ENCODE assay signal across 8 cellular contexts in the genomic region with DNA sequence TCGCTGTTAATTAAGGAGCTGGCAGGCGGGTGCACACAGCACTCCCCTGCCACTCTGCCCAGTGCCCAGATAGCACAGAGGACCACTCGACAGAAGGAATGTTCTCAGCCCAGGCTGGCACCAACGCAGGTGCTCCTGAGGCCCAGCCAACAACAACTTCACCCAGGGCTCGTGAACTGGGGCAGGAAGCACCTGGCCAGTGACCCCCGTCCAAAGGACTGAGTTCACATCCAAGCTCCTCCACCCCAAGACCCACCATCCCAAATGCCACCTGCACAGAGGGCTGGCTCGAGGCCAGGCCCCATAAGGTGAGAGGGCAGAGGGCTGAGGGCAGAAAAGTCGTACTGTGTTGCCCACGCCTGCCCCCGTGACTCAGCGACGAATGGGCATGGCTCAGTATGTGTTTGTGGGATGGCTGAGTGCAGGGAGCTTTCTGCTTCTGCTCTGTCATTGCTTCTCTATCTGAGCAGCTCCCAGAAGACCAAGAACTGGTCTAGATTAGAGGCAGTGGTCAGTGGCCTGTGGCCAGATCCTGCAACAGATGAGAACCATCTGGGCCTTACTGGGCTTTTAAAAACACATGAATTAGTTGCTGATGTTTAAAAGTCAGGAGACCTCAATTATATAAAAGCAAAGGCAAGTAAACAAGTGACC.
DNase-seq lines count a peak whose midpoint lies in the region; ATAC-seq and TF ChIP-seq lines count a peak whose summit lies in the region.

No MANE protein-coding gene starts in this region.

- DNase-seq in GM23248 (peak; percentile 94), T-helper 22 cell (ENCODE audit: low read depth) (peak; percentile 29), caudate nucleus (lab: John Stamatoyannopoulos, UW) (no peak), right lobe of liver (no peak), HuH-7.5 (ENCODE audit: low spot score) (no peak)
- peak; percentile 49 to 74 for DNase-seq in stimulated activated effector memory CD8-positive, alpha-beta T cell treated with anti-CD3 and anti-CD28 coated beads, Interleukin-12 subunit alpha, Interleukin-12 subunit beta, amount 100 ng/mL, for 72 hours (ENCODE audit: low spot score in 2 of 2)

- no peaks in the 10 kb centered on the region for H3K79me2 ChIP-seq in GM23248 (ENCODE audit: insufficient read depth)

- 25 to 29% methylated on average over 12 of the region's 12 CpGs for WGBS in GM23248 (ENCODE audit: low coverage in 1 of 2, low lambda C conversion rate in 2 of 2, missing lambda C conversion rate in 2 of 2), 2 experiments
- 41% methylated on average over 10 of the region's 12 CpGs for WGBS in right lobe of liver (ENCODE audit: insufficient coverage, low coverage, low lambda C conversion rate, missing lambda C conversion rate)

- peaks cover 16% of the 10 kb centered on the region; the same call in 1 of the 2 replicates for H3K36me3 ChIP-seq in GM23248 (ENCODE audit: low read depth)
- H3K36me3 ChIP-seq in right lobe of liver, result peaks cover 0 to 17% (median 4%) of the 10 kb centered on the region in 4 donors

- H3K4me3 Mint-ChIP-seq in stimulated activated effector memory CD8-positive, alpha-beta T cell treated with anti-CD3 and anti-CD28 coated beads, Interleukin-12 subunit alpha, Interleukin-12 subunit beta, amount 100 ng/mL, for 72 hours, result peak overlapping the region; percentile 74

- intact Hi-C loops in right lobe of liver (cut with DNase I), result loop anchor here in 1 of 2 donors (10.0 kb wide), 1 partner anchor 152 kb away; the partner anchor contains the start of gene ST3GAL5

- peaks cover 25% of the 10 kb centered on the region for H3F3A ChIP-seq in GM23248 (ENCODE audit: insufficient read depth)

- in situ Hi-C loops in GM23248 (cut with MboI), result no loop called here

- H3K9me2 ChIP-seq in GM23248 (ENCODE audit: insufficient read depth), result no peaks in the 10 kb centered on the region

- no peaks in the 10 kb centered on the region for H3K9me3 Mint-ChIP-seq in stimulated activated effector memory CD8-positive, alpha-beta T cell treated with anti-CD3 and anti-CD28 coated beads, Interleukin-12 subunit alpha, Interleukin-12 subunit beta, amount 100 ng/mL, for 72 hours

- no peak for TF ChIP-seq POLR2A in right lobe of liver (IDR thresholded peaks at IDR 0.05)

- H3K4me1 ChIP-seq in GM23248 (ENCODE audit: insufficient read depth) (peaks cover 36% of the 10 kb centered on the region), right lobe of liver (peaks cover 0 to 35% (median 11%) of the 10 kb centered on the region in 4 donors)

- no peak overlapping the region for H2AFZ ChIP-seq in GM23248

- H3K4me1 Mint-ChIP-seq in stimulated activated effector memory CD8-positive, alpha-beta T cell treated with anti-CD3 and anti-CD28 coated beads, Interleukin-12 subunit alpha, Interleukin-12 subunit beta, amount 100 ng/mL, for 72 hours, result peaks cover 71% of the 10 kb centered on the region

- peaks cover 92% of the 10 kb centered on the region for H3K36me3 Mint-ChIP-seq in stimulated activated effector memory CD8-positive, alpha-beta T cell treated with anti-CD3 and anti-CD28 coated beads, Interleukin-12 subunit alpha, Interleukin-12 subunit beta, amount 100 ng/mL, for 72 hours

- H3K4me3 ChIP-seq in GM23248, result no peak overlapping the region
- H3K4me3 ChIP-seq in right lobe of liver, result no peak overlapping the region

- H3K4me2 ChIP-seq in GM23248 (ENCODE audit: unreplicated experiment), result peak overlapping the region; percentile 25

- no peaks in the 10 kb centered on the region for H4K20me1 ChIP-seq in GM23248 (ENCODE audit: insufficient read depth)

- H3K9ac ChIP-seq in GM23248, result peak overlapping the region; percentile 56

- peak overlapping the region; percentile 78 for H3K27ac ChIP-seq in GM23248
- H3K27ac ChIP-seq in caudate nucleus (ENCODE audit: low read depth, low read length), result peak overlapping the region; percentile 91
- H3K27ac ChIP-seq in right lobe of liver, result peak overlapping the region; percentile 11 to 68 (median 63)

- ATAC-seq in right lobe of liver (peak; percentile 5 to 23 (median 14)), HG03108 (IDR thresholded peaks at IDR 0.05; ENCODE audit: unreplicated experiment) (no peak), GM19351 (IDR thresholded peaks at IDR 0.05; ENCODE audit: unreplicated experiment) (no peak)
- peak; percentile 74 for ATAC-seq in stimulated activated effector memory CD8-positive, alpha-beta T cell treated with anti-CD3 and anti-CD28 coated beads, Interleukin-12 subunit alpha, Interleukin-12 subunit beta, amount 100 ng/mL, for 72 hours

- no peak for TF ChIP-seq CTCF in right lobe of liver (IDR thresholded peaks at IDR 0.05)

- H3K27me3 ChIP-seq in GM23248 (replicated peaks; ENCODE audit: insufficient read depth) (no peaks in the 10 kb centered on the region), right lobe of liver (no peaks in the 10 kb centered on the region)

- no peaks in the 10 kb centered on the region for H3K9me3 ChIP-seq in GM23248 (ENCODE audit: low read depth)
- no peaks in the 10 kb centered on the region for H3K9me3 ChIP-seq in right lobe of liver

- H3K27ac Mint-ChIP-seq in stimulated activated effector memory CD8-positive, alpha-beta T cell treated with anti-CD3 and anti-CD28 coated beads, Interleukin-12 subunit alpha, Interleukin-12 subunit beta, amount 100 ng/mL, for 72 hours, result peak overlapping the region; percentile 96

Comparison
In these comparisons a context has a peak if more than half of its experiments do, and no peak if none do; other contexts are left out.
1. DNase-seq: peak in GM23248 (single experiment), T-helper 22 cell (single experiment) and stimulated activated effector memory CD8-positive, alpha-beta T cell treated with anti-CD3 and anti-CD28 coated beads, Interleukin-12 subunit alpha, Interleukin-12 subunit beta, amount 100 ng/mL, for 72 hours (2 of 2); none in caudate nucleus (0 of 61), right lobe of liver (0 of 3) and HuH-7.5 (single experiment).
2. ATAC-seq: peak in right lobe of liver (4 of 4) and stimulated activated effector memory CD8-positive, alpha-beta T cell treated with anti-CD3 and anti-CD28 coated beads, Interleukin-12 subunit alpha, Interleukin-12 subunit beta, amount 100 ng/mL, for 72 hours (single experiment); none in HG03108 (single experiment) and GM19351 (single experiment).
3. Peak in every context shown above with its lines, with median percentiles within 50 percentile points of each other: H3K27ac ChIP-seq.